In genomic region chr1:238364214-238364892, GRCh38 we compare ENCODE assay signal across 31 cellular contexts.
"Had no signal": no experiment of that assay in that cellular context is flagged by ENCODE, and none has a peak within 500 bp of the region (broad histone marks: within the 10 kb centered on the region; RNA-seq: fewer than 3 reads in every experiment).

No MANE protein-coding gene starts in this region.

- DNase-seq: activated B cell treated with CpG ODN at 0.5 μM for 24 hours; activated CD4-positive, alpha-beta memory T cell treated with anti-CD3 and anti-CD28 coated beads for 36 hours; activated CD4-positive, alpha-beta T cell treated with anti-CD3 and anti-CD28 coated beads for 36 hours; activated CD4-positive, alpha-beta T cell treated with anti-CD3 and anti-CD28 coated beads, Interleukin-2, amount 10 ng/mL, durations not matched to agents 24 days and 14 days; activated CD4-positive, CD25-positive, alpha-beta regulatory T cell treated with anti-CD3 and anti-CD28 coated beads, Interleukin-2, amount 50 U/mL, for 72 hours; activated CD8-positive, alpha-beta memory T cell treated with anti-CD3 and anti-CD28 coated beads, Interleukin-2, amount 10 ng/mL, durations not matched to agents 7 days and 5 days; activated CD8-positive, alpha-beta memory T cell treated with anti-CD3 and anti-CD28 coated beads, Interleukin-2, amount 50 U/mL, for 4 hours; activated CD8-positive, alpha-beta T cell treated with anti-CD3 and anti-CD28 coated beads, Interleukin-2, amount 10 ng/mL, durations not matched to agents 7 days and 5 days; activated effector memory CD4-positive, alpha-beta T cell treated with anti-CD3 and anti-CD28 coated beads, Interleukin-2, amount 50 U/mL, for 16 hours; activated naive CD4-positive, alpha-beta T cell treated with anti-CD3 and anti-CD28 coated beads for 36 hours; activated naive CD8-positive, alpha-beta T cell treated with anti-CD3 and anti-CD28 coated beads for 36 hours; activated naive CD8-positive, alpha-beta T cell treated with anti-CD3 and anti-CD28 coated beads, Interleukin-2, amount 50 U/mL, for 24 hours; activated T-cell treated with anti-CD3 and anti-CD28 coated beads, Interleukin-2, amount 50 U/mL, for 1 hour; activated T-cell treated with anti-CD3 and anti-CD28 coated beads, Interleukin-2, amount 50 U/mL, for 48 hours; adrenal gland; central memory CD4-positive, alpha-beta T cell; cerebellar nuclear complex; colonic mucosa; effector memory CD4-positive, alpha-beta T cell; endodermal cell; foreskin fibroblast; heart left ventricle; T-helper 1 cell; T-helper 17 cell; T1000; WERI-Rb-1 had no signal

- H3K27ac ChIP-seq: adrenal gland, ascending aorta, breast epithelium, cardiac muscle cell, colonic mucosa, heart left ventricle, WERI-Rb-1 had no signal

- ATAC-seq: activated CD4-positive, alpha-beta T cell treated with anti-CD3 and anti-CD28 coated beads for 36 hours; activated CD8-positive, alpha-beta memory T cell treated with anti-CD3 and anti-CD28 coated beads, Interleukin-2, amount 10 ng/mL, durations not matched to agents 7 days and 5 days; activated CD8-positive, alpha-beta T cell treated with anti-CD3 and anti-CD28 coated beads, Interleukin-2, amount 10 ng/mL, durations not matched to agents 7 days and 5 days; activated naive CD8-positive, alpha-beta T cell treated with anti-CD3 and anti-CD28 coated beads, Interleukin-2, amount 50 U/mL, for 24 hours; esophagus mucosa; heart left ventricle; T-helper 17 cell had no signal

- H3K27me3 ChIP-seq: adrenal gland, ascending aorta, breast epithelium, cardiac muscle cell, colonic mucosa had no signal

- H3K4me1 ChIP-seq: adrenal gland, ascending aorta, breast epithelium, colonic mucosa, heart left ventricle had no signal

- FAIRE-seq: frontal cortex had no signal

- H3K4me3 ChIP-seq: adrenal gland, ascending aorta, breast epithelium, cardiac muscle cell, colonic mucosa, heart left ventricle had no signal

- H3K9me3 ChIP-seq: adrenal gland, ascending aorta, breast epithelium, colonic mucosa had no signal

- H3K36me3 ChIP-seq: adrenal gland, ascending aorta, breast epithelium, cardiac muscle cell, colonic mucosa, heart left ventricle, WERI-Rb-1 had no signal
